In the genomic region with DNA sequence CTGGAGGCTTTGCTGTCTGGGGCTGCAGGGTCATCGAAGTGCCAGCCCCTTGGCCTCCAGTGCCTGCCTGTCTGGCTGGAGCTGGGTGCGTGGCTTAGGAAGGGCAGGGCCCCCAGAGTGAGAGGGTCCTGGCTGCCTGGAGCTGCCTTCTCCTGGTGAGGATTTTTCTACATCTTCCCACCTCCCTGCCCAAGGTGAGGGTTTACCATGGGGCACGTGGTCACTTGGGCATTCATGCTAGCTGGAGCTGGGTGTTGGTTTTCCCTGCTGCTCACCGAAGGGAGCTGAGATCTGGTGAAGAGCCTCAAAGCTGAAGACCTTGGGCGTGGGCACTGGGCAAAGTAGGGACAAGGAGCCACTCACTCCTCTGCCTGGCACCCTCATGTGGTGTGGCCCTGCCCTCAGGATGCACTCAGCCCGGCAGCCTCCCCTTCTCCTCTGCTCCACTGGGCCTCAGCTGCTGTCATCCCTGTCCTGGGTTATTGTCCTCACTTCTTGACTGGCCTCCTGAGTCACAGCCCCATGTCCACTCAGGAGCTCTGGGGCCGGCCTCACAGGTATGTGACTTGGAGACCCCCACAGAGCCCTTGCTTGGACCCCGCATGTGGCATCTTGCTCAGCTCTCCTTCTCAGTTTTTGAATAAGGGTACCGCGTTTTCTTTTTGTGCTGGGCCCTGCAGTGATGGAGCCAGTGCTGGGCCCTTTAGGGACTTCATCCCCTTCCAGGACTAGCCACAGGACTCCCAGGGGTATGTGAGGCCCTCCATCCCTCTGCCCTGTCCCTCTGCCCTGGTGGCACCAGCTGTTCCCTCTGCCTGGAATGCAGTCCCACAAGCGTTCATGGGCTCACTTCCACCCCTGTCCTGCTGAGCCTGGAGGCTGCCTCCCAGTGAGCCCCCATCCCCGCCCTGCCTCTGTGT, we compare ENCODE assay signal across 8 cellular contexts. TPM values are rescaled to one million over a fixed set of nuclear protein-coding genes. Genes with fewer than 3 reads are reported as not detected.
DNase-seq lines count a peak whose midpoint lies in the region; ATAC-seq, FAIRE-seq and TF ChIP-seq lines count a peak whose summit lies in the region.

No MANE protein-coding gene starts in this region.

- peak overlapping the region; percentile 98 for H3K4me2 ChIP-seq in SK-N-SH
- 0 out of 2 replicates have a peak overlapping the region, but pooled peaks have one; percentile 69 for H3K4me2 ChIP-seq in K562 (ENCODE audit: insufficient read depth, low read length)
- H3K4me2 ChIP-seq in HepG2 (ENCODE audit: low read depth, low read length), result peak overlapping the region; percentile 76

- BruUV-seq in K562 (replicated peaks; lab: Mats Ljungman, UMichigan) (TSS peak; percentile 33), HepG2 (replicated peaks; lab: Mats Ljungman, UMichigan) (TSS peak; percentile 41)

- CTCF ChIA-PET in SK-N-SH (lab: Yijun Ruan, JAX) (interaction anchor here (0.7 to 4.5 kb wide), 7 partner anchors 12 to 179 kb away, joined by 3 to 21 read pairs (median 6); no protein-coding TSS in a partner anchor), K562 (lab: Yijun Ruan, JAX; ENCODE audit: low intra/inter-chr PET ratio) (no interaction called here), HepG2 (lab: Yijun Ruan, JAX; ENCODE audit: low intra/inter-chr PET ratio, low total read pairs) (no interaction called here)

- H3K27me3 ChIP-seq in SK-N-SH (ENCODE audit: insufficient read depth), result no peaks in the 10 kb centered on the region
- no peaks in the 10 kb centered on the region for H3K27me3 ChIP-seq in K562 (ENCODE audit: control insufficient read depth in 2 of 2, insufficient read depth in 2 of 2, low read length in 2 of 2)
- no peaks in the 10 kb centered on the region; a peak in 1 of 5 replicates for H3K27me3 ChIP-seq in HepG2 (ENCODE audit: control insufficient read depth in 1 of 2, insufficient read depth in 2 of 2, low read length in 2 of 2)

- TF ChIP-seq RAD21 in SK-N-SH (IDR thresholded peaks at IDR 0.05; ENCODE audit: low read length) (no peak), K562 (CRISPR knock-in tag; conservative IDR thresholded peaks at IDR 0.05 in 1 of 2, IDR thresholded peaks at IDR 0.05 in 1 of 2) (no peak), HepG2 (CRISPR knock-in tag; IDR thresholded peaks at IDR 0.05) (no peak)

- TF ChIP-seq EP300 in SK-N-SH (IDR thresholded peaks at IDR 0.05; ENCODE audit: borderline replicate concordance in 1 of 2, low read depth in 1 of 2, low read length in 1 of 2) (no peak), K562 (IDR thresholded peaks at IDR 0.05; ENCODE audit: low read length) (no peak), HepG2 (IDR thresholded peaks at IDR 0.05; ENCODE audit: low read depth in 2 of 2, low read length in 2 of 2) (no peak), HepG2 (CRISPR knock-in tag; IDR thresholded peaks at IDR 0.05; ENCODE audit: borderline replicate concordance) (no peak)

- H2AFZ ChIP-seq in SK-N-SH (ENCODE audit: low read depth) (no peak overlapping the region), K562 (ENCODE audit: low read depth, low read length) (no peak overlapping the region), HepG2 (ENCODE audit: low read length) (no peak overlapping the region)

- H3K27ac Mint-ChIP-seq in stimulated activated naive CD8-positive, alpha-beta T cell treated with anti-CD3 and anti-CD28 coated beads, Interleukin-15, amount 100 ng/mL, for 72 hours, result no peak overlapping the region

- peak overlapping the region in 1 of 2 experiments; percentile 35; a peak in 1 of 4 replicates for H3K27ac ChIP-seq in SK-N-SH (ENCODE audit: low read depth in 2 of 2, low read length in 1 of 2)
- no peak overlapping the region for H3K27ac ChIP-seq in K562 (ENCODE audit: extremely low read depth, low read depth, low read length)
- H3K27ac ChIP-seq in HepG2 (ENCODE audit: extremely low read length, insufficient read depth, low read length), result no peak overlapping the region

- FAIRE-seq in K562 (lab: Jason Lieb, UNC), result no peak
- FAIRE-seq in HepG2 (lab: Jason Lieb, UNC), result no peak

- H3K36me3 ChIP-seq in SK-N-SH (replicated peaks in 1 of 2; ENCODE audit: control insufficient read depth in 1 of 2, insufficient read depth in 2 of 2, low read length in 1 of 2), result peaks cover 0 to 3% of the 10 kb centered on the region in 2 experiments
- no peaks in the 10 kb centered on the region for H3K36me3 ChIP-seq in K562 (ENCODE audit: control insufficient read depth, insufficient read depth, low read length)
- peaks cover 2 to 10% of the 10 kb centered on the region in 2 experiments; a peak in 4 of 5 replicates for H3K36me3 ChIP-seq in HepG2 (replicated peaks in 1 of 2; ENCODE audit: control insufficient read depth in 1 of 2, insufficient read depth in 2 of 2, low read length in 2 of 2)

- H4K20me1 ChIP-seq in SK-N-SH (ENCODE audit: insufficient read depth), result peaks cover 55% of the 10 kb centered on the region
- H4K20me1 ChIP-seq in K562 (replicated peaks; ENCODE audit: control insufficient read depth, insufficient read depth, low read length), result 0 out of 2 replicates have a peak, but pooled peaks cover 9% of the 10 kb centered on the region
- peaks cover 5% of the 10 kb centered on the region; the same call in 1 of the 2 replicates for H4K20me1 ChIP-seq in HepG2 (ENCODE audit: insufficient read depth, low read length)

- intact Hi-C loops in K562 (cut with micrococcal nuclease) (no loop called here), HepG2 (cut with micrococcal nuclease; ENCODE audit: unreplicated experiment) (no loop called here)

- in situ Hi-C loops in K562 (cut with MboI), result no loop called here
- in situ Hi-C loops in HepG2 (cut with HindIII; ENCODE audit: extremely low pct_ligation_motif_present, low pct_unique_long_range_greater_than_20kb), result loop anchor here (5.0 kb wide), 2 partner anchors 39 to 99 kb away; no protein-coding TSS in a partner anchor

- no peaks in the 10 kb centered on the region for H3K9me3 ChIP-seq in SK-N-SH
- H3K9me3 ChIP-seq in K562 (replicated peaks; ENCODE audit: control insufficient read depth, insufficient read depth, low read depth, low read length), result no peaks in the 10 kb centered on the region
- H3K9me3 ChIP-seq in HepG2 (ENCODE audit: low read length), result no peaks in the 10 kb centered on the region

- H3K27me3 Mint-ChIP-seq in stimulated activated naive CD8-positive, alpha-beta T cell treated with anti-CD3 and anti-CD28 coated beads, Interleukin-15, amount 100 ng/mL, for 72 hours, result peaks cover 48% of the 10 kb centered on the region

- no peak; the same call in 2 of the 3 replicates for ATAC-seq in SK-N-SH treated with all-trans-retinoic acid at 6 μM for 48 hours
- ATAC-seq in K562, result no peak
- no peak for ATAC-seq in HepG2
- no peak for ATAC-seq in stimulated activated naive CD8-positive, alpha-beta T cell treated with anti-CD3 and anti-CD28 coated beads, Interleukin-15, amount 100 ng/mL, for 72 hours
- no peak for ATAC-seq in HG03521 (IDR thresholded peaks at IDR 0.05; ENCODE audit: unreplicated experiment)

- H3F3A ChIP-seq in SK-N-SH (replicated peaks; ENCODE audit: insufficient read depth), result no peaks in the 10 kb centered on the region

- peaks cover 58% of the 10 kb centered on the region for H3K79me2 ChIP-seq in SK-N-SH (ENCODE audit: insufficient read depth)
- H3K79me2 ChIP-seq in K562 (ENCODE audit: control insufficient read depth, insufficient read depth, low read length), result peaks cover 17% of the 10 kb centered on the region
- peaks cover 36% of the 10 kb centered on the region for H3K79me2 ChIP-seq in HepG2 (ENCODE audit: insufficient read depth, low read length)

- TF ChIP-seq CTCF in SK-N-SH (IDR thresholded peaks at IDR 0.05), result no peak
- no peak for TF ChIP-seq CTCF in K562 (IDR thresholded peaks at IDR 0.05 in 2 of 3, conservative IDR thresholded peaks at IDR 0.05 in 1 of 3; ENCODE audit: insufficient read depth in 2 of 3, low read depth in 1 of 3, low read length in 3 of 3)
- TF ChIP-seq CTCF in HepG2 (CRISPR knock-in tag; IDR thresholded peaks at IDR 0.05), result no peak

- H3K4me1 Mint-ChIP-seq in stimulated activated naive CD8-positive, alpha-beta T cell treated with anti-CD3 and anti-CD28 coated beads, Interleukin-15, amount 100 ng/mL, for 72 hours, result peaks cover 18% of the 10 kb centered on the region

- H3K9ac ChIP-seq in SK-N-SH (peak overlapping the region; percentile 91), K562 (ENCODE audit: insufficient read depth in 1 of 2, low read depth in 2 of 2, low read length in 2 of 2) (peak overlapping the region in 1 of 2 experiments; percentile 91; a peak in 3 of 4 replicates), HepG2 (ENCODE audit: insufficient read depth, low read depth, low read length) (peak overlapping the region; percentile 80)

- TF ChIP-seq POLR2A in K562 (conservative IDR thresholded peaks at IDR 0.05) (no peak), HepG2 (IDR thresholded peaks at IDR 0.05; ENCODE audit: insufficient read depth in 1 of 2, low read depth in 2 of 2, low read length in 2 of 2) (no peak)

- H3K9me1 ChIP-seq in K562 (ENCODE audit: control insufficient read depth, insufficient read depth, low read length), result peaks cover 3% of the 10 kb centered on the region

- H3K4me3 ChIP-seq in SK-N-SH (ENCODE audit: low read depth in 2 of 2, low read length in 1 of 2), result peak overlapping the region; percentile 63 to 82
- H3K4me3 ChIP-seq in K562, result peak overlapping the region; percentile 63
- H3K4me3 ChIP-seq in HepG2 (replicated peaks in 1 of 3; ENCODE audit: insufficient read depth in 1 of 3, low read depth in 2 of 3, low read length in 3 of 3), result peak overlapping the region; percentile 78 to 91 (median 84)

- POLR2A ChIA-PET in SK-N-SH (lab: Yijun Ruan, JAX) (interaction anchor here (0.6 kb wide), 1 partner anchor 30 kb away, joined by 3 read pairs; no protein-coding TSS in a partner anchor), K562 (lab: Yijun Ruan, JAX) (interaction anchor here (1.2 kb wide), 1 partner anchor 10 kb away, joined by 3 read pairs; no protein-coding TSS in a partner anchor), HepG2 (lab: Yijun Ruan, JAX) (no interaction called here)

- H3K4me1 ChIP-seq in SK-N-SH (ENCODE audit: control insufficient read depth in 1 of 2, insufficient read depth in 2 of 2, low read depth in 1 of 2, low read length in 1 of 2), result peaks cover 7 to 12% of the 10 kb centered on the region in 2 experiments; a peak in 2 of 4 replicates
- peaks cover 0 to 65% of the 10 kb centered on the region in 2 experiments; a peak in 3 of 5 replicates for H3K4me1 ChIP-seq in K562 (replicated peaks in 1 of 2; ENCODE audit: control insufficient read depth in 2 of 2, insufficient read depth in 2 of 2, low read length in 2 of 2)
- H3K4me1 ChIP-seq in HepG2 (ENCODE audit: insufficient read depth, low read length), result peaks cover 25% of the 10 kb centered on the region

- 96% methylated on average over 12 of the region's 12 CpGs for WGBS in SK-N-SH (ENCODE audit: low lambda C conversion rate)
- 86% methylated on average over 8 of the region's 12 CpGs for WGBS in K562 (ENCODE audit: insufficient coverage, low coverage, missing lambda C conversion rate)
- 93% methylated on average over 7 of the region's 12 CpGs for WGBS in HepG2 (ENCODE audit: low lambda C conversion rate)

- H3K9me2 ChIP-seq in SK-N-SH, result no peaks in the 10 kb centered on the region

- peak overlapping the region; percentile 77 to 78 for H3K4me3 Mint-ChIP-seq in stimulated activated naive CD8-positive, alpha-beta T cell treated with anti-CD3 and anti-CD28 coated beads, Interleukin-15, amount 100 ng/mL, for 72 hours

- H3K9me3 Mint-ChIP-seq in stimulated activated naive CD8-positive, alpha-beta T cell treated with anti-CD3 and anti-CD28 coated beads, Interleukin-15, amount 100 ng/mL, for 72 hours, result no peaks in the 10 kb centered on the region

- DNase-seq in SK-N-SH (no peak), K562 (ENCODE audit: extremely low read depth in 1 of 4, low spot score in 3 of 4) (no peak), HepG2 (ENCODE audit: low spot score) (no peak), NCI-H1417 treated with DMSO at 0.1 percent for 48 hours (lab: John Stamatoyannopoulos, UW) (no peak), amniotic stem cell (lab: John Stamatoyannopoulos, UW) (no peak)
- no peak for DNase-seq in stimulated activated naive CD8-positive, alpha-beta T cell treated with anti-CD3 and anti-CD28 coated beads, Interleukin-15, amount 100 ng/mL, for 72 hours

RNA-seq across cellular contexts. Expression of a gene that starts 1.6 kb away (rescaled TPM):
- polyA plus RNA-seq in SK-N-SH (2012; rRNA removed), result 7.7 and 11.0 TPM in 2 replicates
- polyA plus RNA-seq in SK-N-SH (2012; cell fraction: cytosol; rRNA removed), result 3.9 and 5.9 TPM in 2 replicates
- polyA plus RNA-seq in SK-N-SH (2012; cell fraction: nucleus; rRNA removed), result 52.8 and 69.2 TPM in 2 replicates
- 12.4 and 32.4 TPM in 2 replicates for total RNA-seq in K562 (2011; cell fraction: chromatin; rRNA removed; ENCODE audit: low replicate concordance)
- 19.7 and 19.8 TPM in 2 replicates for total RNA-seq in K562 (2011; cell fraction: nucleolus; rRNA removed)
- 9.8 and 13.9 TPM in 2 replicates for total RNA-seq in K562 (2011; cell fraction: nucleoplasm; rRNA removed)
- total RNA-seq in K562 (2014; rRNA removed), result 3.6 and 4.8 TPM in 2 replicates
- 0.99 and 1.2 TPM in 2 replicates for total RNA-seq in K562 (2014; rRNA removed; fragmentation: Illumina TruSeq; extraction: Trizol)
- total RNA-seq in K562 (2015; rRNA removed; fragmentation: Illumina TruSeq; extraction: Trizol), result 2.9 and 3.5 TPM in 2 replicates
- total RNA-seq in K562 (2021), result 7.5 and 10.2 TPM in 2 replicates
- 2.2 and 2.7 TPM in 2 replicates for polyA plus RNA-seq in K562 (2011; rRNA removed)
- 2.4 and 6.4 TPM in 2 replicates for polyA plus RNA-seq in K562 (2011; cell fraction: cytosol; rRNA removed)
- polyA plus RNA-seq in K562 (2011; cell fraction: nucleus; rRNA removed), result 10.4 and 24.0 TPM in 2 replicates
- 5.5 and 6.7 TPM in 2 replicates for polyA plus RNA-seq in K562 (2012)
- 1.7 and 4.1 TPM in 2 replicates for polyA plus RNA-seq in K562 (2014; fragmentation: Illumina TruSeq; extraction: Trizol)
- under 1 TPM; 0.01 to 0.03 TPM for polyA plus RNA-seq in K562 (2014; fragmentation: Nextera tagmentation; extraction: Ambion mirVana)
- 7.6 and 8.9 TPM in 2 replicates for polyA plus RNA-seq in K562 (2014; rRNA removed)
- 0.72 and 1.6 TPM in 2 replicates for polyA minus RNA-seq in K562 (2011; rRNA and poly(A)+ RNA removed)
- 1.9 and 2.7 TPM in 2 replicates for polyA minus RNA-seq in K562 (2011; cell fraction: cytosol; rRNA and poly(A)+ RNA removed)
- 3.1 and 3.4 TPM in 2 replicates for polyA minus RNA-seq in K562 (2011; cell fraction: nucleus; rRNA and poly(A)+ RNA removed)
- total RNA-seq in HepG2 (2016; rRNA removed; fragmentation: Illumina TruSeq; extraction: Trizol), result 4.4 and 8.8 TPM in 2 replicates
- total RNA-seq in HepG2 (2016; cell fraction: cytosol; rRNA removed; fragmentation: Illumina TruSeq; extraction: Trizol; ENCODE audit: low read depth), result 1.9 and 3.8 TPM in 2 replicates
- 3.5 and 8.9 TPM in 2 replicates for total RNA-seq in HepG2 (2016; cell fraction: insoluble cytoplasmic fraction; rRNA removed; fragmentation: Illumina TruSeq; extraction: Trizol)
- total RNA-seq in HepG2 (2016; cell fraction: membrane; rRNA removed; fragmentation: Illumina TruSeq; extraction: Trizol), result 2.8 and 3.2 TPM in 2 replicates
- total RNA-seq in HepG2 (2016; cell fraction: nucleus; rRNA removed; fragmentation: Illumina TruSeq; extraction: Trizol), result 7.2 and 8.8 TPM in 2 replicates
- polyA plus RNA-seq in HepG2 (2011; rRNA removed), result 4.3 and 6.2 TPM in 2 replicates
- 3.5 and 4.9 TPM in 2 replicates for polyA plus RNA-seq in HepG2 (2011; cell fraction: cytosol; rRNA removed)
- 25.2 and 37.7 TPM in 2 replicates for polyA plus RNA-seq in HepG2 (2011; cell fraction: nucleus; rRNA removed)
- 7.4 and 10.5 TPM in 2 replicates for polyA plus RNA-seq in HepG2 (2012)
- polyA plus RNA-seq in HepG2 (2016; cell fraction: cytosol; fragmentation: Illumina TruSeq; extraction: Trizol; ENCODE audit: low read depth), result 0.50 and 0.58 TPM in 2 replicates
- 4.9 and 7.1 TPM in 2 replicates for polyA plus RNA-seq in HepG2 (2016; cell fraction: insoluble cytoplasmic fraction; fragmentation: Illumina TruSeq; extraction: Trizol; ENCODE audit: low read depth)
- polyA plus RNA-seq in HepG2 (2016; cell fraction: membrane; fragmentation: Illumina TruSeq; extraction: Trizol; ENCODE audit: low read depth), result 1.8 and 2.2 TPM in 2 replicates
- 43.8 and 50.2 TPM in 2 replicates for polyA plus RNA-seq in HepG2 (2016; cell fraction: nucleus; fragmentation: Illumina TruSeq; extraction: Trizol; ENCODE audit: insufficient read depth, low read depth)
- 6.4 and 7.9 TPM in 2 replicates for polyA minus RNA-seq in HepG2 (2011; rRNA and poly(A)+ RNA removed; ENCODE audit: low replicate concordance)
- polyA minus RNA-seq in HepG2 (2011; cell fraction: cytosol; rRNA and poly(A)+ RNA removed), result 4.6 and 7.0 TPM in 2 replicates
- 4.1 and 5.7 TPM in 2 replicates for polyA minus RNA-seq in HepG2 (2011; cell fraction: nucleus; rRNA and poly(A)+ RNA removed)

RNA-seq across cellular contexts. Expression of a gene that starts 58.0 kb away (rescaled TPM):
- polyA plus RNA-seq in SK-N-SH (2012; rRNA removed), result 0.02 TPM in 2 replicates
- polyA plus RNA-seq in SK-N-SH (2012; cell fraction: cytosol; rRNA removed), result not detected in 2 replicates
- polyA plus RNA-seq in SK-N-SH (2012; cell fraction: nucleus; rRNA removed), result 0.14 and 0.19 TPM in 2 replicates
- 0.05 and 0.14 TPM in 2 replicates for total RNA-seq in K562 (2011; cell fraction: chromatin; rRNA removed; ENCODE audit: low replicate concordance)
- total RNA-seq in K562 (2011; cell fraction: nucleolus; rRNA removed), result 0.13 TPM in 1 of 2 replicates, not detected in the other
- total RNA-seq in K562 (2011; cell fraction: nucleoplasm; rRNA removed), result 0.07 and 0.15 TPM in 2 replicates
- not detected in 2 replicates for total RNA-seq in K562 (2014; rRNA removed)
- not detected in 2 replicates for total RNA-seq in K562 (2014; rRNA removed; fragmentation: Illumina TruSeq; extraction: Trizol)
- 0.08 and 0.18 TPM in 2 replicates for total RNA-seq in K562 (2015; rRNA removed; fragmentation: Illumina TruSeq; extraction: Trizol)
- 0.24 TPM in 1 of 2 replicates, not detected in the other for total RNA-seq in K562 (2021)
- polyA plus RNA-seq in K562 (2011; rRNA removed), result not detected in 2 replicates
- polyA plus RNA-seq in K562 (2011; cell fraction: cytosol; rRNA removed), result not detected in 2 replicates
- polyA plus RNA-seq in K562 (2011; cell fraction: nucleus; rRNA removed), result 0.03 and 0.11 TPM in 2 replicates
- polyA plus RNA-seq in K562 (2012), result 0.13 and 0.29 TPM in 2 replicates
- 0.19 TPM in 1 of 2 replicates, not detected in the other for polyA plus RNA-seq in K562 (2014; fragmentation: Illumina TruSeq; extraction: Trizol)
- polyA plus RNA-seq in K562 (2014; fragmentation: Nextera tagmentation; extraction: Ambion mirVana), result not detected
- 0.03 TPM in 1 of 2 replicates, not detected in the other for polyA plus RNA-seq in K562 (2014; rRNA removed)
- polyA minus RNA-seq in K562 (2011; rRNA and poly(A)+ RNA removed), result not detected in 2 replicates
- not detected in 2 replicates for polyA minus RNA-seq in K562 (2011; cell fraction: cytosol; rRNA and poly(A)+ RNA removed)
- polyA minus RNA-seq in K562 (2011; cell fraction: nucleus; rRNA and poly(A)+ RNA removed), result 0.11 TPM in 1 of 2 replicates, not detected in the other
- not detected in 2 replicates for total RNA-seq in HepG2 (2016; rRNA removed; fragmentation: Illumina TruSeq; extraction: Trizol)
- total RNA-seq in HepG2 (2016; cell fraction: cytosol; rRNA removed; fragmentation: Illumina TruSeq; extraction: Trizol; ENCODE audit: low read depth), result not detected in 2 replicates
- total RNA-seq in HepG2 (2016; cell fraction: insoluble cytoplasmic fraction; rRNA removed; fragmentation: Illumina TruSeq; extraction: Trizol), result not detected in 2 replicates
- total RNA-seq in HepG2 (2016; cell fraction: membrane; rRNA removed; fragmentation: Illumina TruSeq; extraction: Trizol), result not detected in 2 replicates
- not detected in 2 replicates for total RNA-seq in HepG2 (2016; cell fraction: nucleus; rRNA removed; fragmentation: Illumina TruSeq; extraction: Trizol)
- not detected in 2 replicates for polyA plus RNA-seq in HepG2 (2011; rRNA removed)
- polyA plus RNA-seq in HepG2 (2011; cell fraction: cytosol; rRNA removed), result not detected in 2 replicates
- polyA plus RNA-seq in HepG2 (2011; cell fraction: nucleus; rRNA removed), result not detected in 2 replicates
- polyA plus RNA-seq in HepG2 (2012), result not detected in 2 replicates
- not detected in 2 replicates for polyA plus RNA-seq in HepG2 (2016; cell fraction: cytosol; fragmentation: Illumina TruSeq; extraction: Trizol; ENCODE audit: low read depth)
- not detected in 2 replicates for polyA plus RNA-seq in HepG2 (2016; cell fraction: insoluble cytoplasmic fraction; fragmentation: Illumina TruSeq; extraction: Trizol; ENCODE audit: low read depth)
- polyA plus RNA-seq in HepG2 (2016; cell fraction: membrane; fragmentation: Illumina TruSeq; extraction: Trizol; ENCODE audit: low read depth), result not detected in 2 replicates
- polyA plus RNA-seq in HepG2 (2016; cell fraction: nucleus; fragmentation: Illumina TruSeq; extraction: Trizol; ENCODE audit: insufficient read depth, low read depth), result not detected in 2 replicates
- 0.02 TPM in 1 of 2 replicates, not detected in the other for polyA minus RNA-seq in HepG2 (2011; rRNA and poly(A)+ RNA removed; ENCODE audit: low replicate concordance)
- polyA minus RNA-seq in HepG2 (2011; cell fraction: cytosol; rRNA and poly(A)+ RNA removed), result not detected in 2 replicates
- polyA minus RNA-seq in HepG2 (2011; cell fraction: nucleus; rRNA and poly(A)+ RNA removed), result not detected in 2 replicates
